Comparison of ENCODE assay signal across 8 cellular contexts in genomic region chr14:75399819-75400678, GRCh38. TPM values are rescaled to one million over a fixed set of nuclear protein-coding genes. Genes with fewer than 3 reads are reported as not detected.
A peak's percentile ranks its signal among the peaks of the same experiment; 100 is the strongest.
DNase-seq lines count a peak whose midpoint lies in the region; FAIRE-seq and TF ChIP-seq lines count a peak whose summit lies in the region.

No MANE protein-coding gene starts in this region.

- peaks cover 4 to 6% (median 5%) of the 10 kb centered on the region in 3 donors for H3K27me3 Mint-ChIP-seq in immature natural killer cell (ENCODE audit: low read depth in 3 of 3)

- TF ChIP-seq CTCF in D721Med (IDR thresholded peaks at IDR 0.05; ENCODE audit: insufficient read depth, missing control alignments), result no peak

- FAIRE-seq in D721Med (lab: Jason Lieb, UNC), result no peak

- H3K4me3 Mint-ChIP-seq in immature natural killer cell, result no peak overlapping the region

- peaks cover 0 to 8% of the 10 kb centered on the region in 2 donors for H3K4me1 Mint-ChIP-seq in immature natural killer cell

- peaks cover 0 to 4% (median 0%) of the 10 kb centered on the region in 3 donors for H3K36me3 Mint-ChIP-seq in immature natural killer cell

- intact Hi-C loops in posterior cingulate gyrus (cut with DNase I), result no loop called here

- peak; percentile 71 for DNase-seq in A172 (ENCODE audit: low spot score)
- peak; percentile 67 for DNase-seq in HPDE6-E6E7 (ENCODE audit: extremely low spot score)
- DNase-seq in RPMI8226, result peak; percentile 90
- DNase-seq in fibroblast of the conjunctiva (ENCODE audit: low read depth), result peak; percentile 46
- DNase-seq in posterior cingulate gyrus, result peak; percentile 70 to 98 (median 84)
- no peak for DNase-seq in immature natural killer cell
- DNase-seq in activated CD8-positive, alpha-beta memory T cell treated with anti-CD3 and anti-CD28 coated beads for 24 hours, result no peak
- no peak for DNase-seq in D721Med (ENCODE audit: insufficient read length, low spot score)

- H3K9me3 Mint-ChIP-seq in immature natural killer cell, result no peaks in the 10 kb centered on the region

- H3K27ac Mint-ChIP-seq in immature natural killer cell, result no peak overlapping the region

RNA-seq across cellular contexts. Expression of gene JDP2, which starts 27.8 kb away (rescaled TPM):
- total RNA-seq in A172 (2014; rRNA removed; shearing (Covaris generic)), result 8.2 and 19.3 TPM in 2 replicates
- under 1 TPM in 1 of 3 donors, not detected in 2; 0.47 TPM for polyA plus RNA-seq in immature natural killer cell

Comparison
In these comparisons a context has a peak if more than half of its experiments do, and no peak if none do; other contexts are left out.
1. DNase-seq: peak in A172 (single experiment), HPDE6-E6E7 (single experiment), RPMI8226 (single experiment), fibroblast of the conjunctiva (single experiment) and posterior cingulate gyrus (10 of 10); none in immature natural killer cell (0 of 3), activated CD8-positive, alpha-beta memory T cell treated with anti-CD3 and anti-CD28 coated beads for 24 hours (single experiment) and D721Med (single experiment).